22 cellular contexts compared by ENCODE assay signal in genomic region chr4:13445841-13446790, GRCh38. TPM values are rescaled to one million over a fixed set of nuclear protein-coding genes. Genes with fewer than 3 reads are reported as not detected.
A peak's percentile ranks its signal among the peaks of the same experiment; 100 is the strongest.
DNase-seq lines count a peak whose midpoint lies in the region; ATAC-seq and TF ChIP-seq lines count a peak whose summit lies in the region.
"Had no signal": no experiment of that assay in that cellular context is flagged by ENCODE, and none has a peak within 500 bp of the region (broad histone marks: within the 10 kb centered on the region; RNA-seq: fewer than 3 reads in every experiment).

No MANE protein-coding gene starts in this region.

- H3K4me3 ChIP-seq in H7 (ENCODE audit: insufficient read depth, low read depth, low read length) (peak overlapping the region; percentile 68), WERI-Rb-1 (ENCODE audit: low read depth, low read length) (peak overlapping the region; percentile 70), iPS-15b (ENCODE audit: low read depth, low read length) (peak overlapping the region; percentile 86)

- no peaks in the 10 kb centered on the region for H3K27me3 ChIP-seq in H7 (ENCODE audit: control insufficient read depth, insufficient read depth, low read length)
- H3K27me3 ChIP-seq in WERI-Rb-1 (ENCODE audit: insufficient read depth, low read depth, severe bottlenecking) = no peaks in the 10 kb centered on the region
- H3K27me3 ChIP-seq in iPS-15b (ENCODE audit: control insufficient read depth, insufficient read depth, low read length) = no peaks in the 10 kb centered on the region

- peak overlapping the region; percentile 84 for H3K9ac ChIP-seq in iPS-15b (ENCODE audit: low read depth, low read length)
- H3K9ac ChIP-seq: parathyroid adenoma had no signal

- H3K4me3 Mint-ChIP-seq in nephron progenitor cell = peak overlapping the region; percentile 61
- H3K4me3 Mint-ChIP-seq: activated B cell treated with CpG ODN at 0.5 μM for 24 hours; activated naive CD8-positive, alpha-beta T cell treated with anti-CD3 and anti-CD28 coated beads, Interleukin-2, amount 50 U/mL, for 24 hours; naive B cell had no signal

- ATAC-seq in GM21619 (IDR thresholded peaks at IDR 0.05; ENCODE audit: unreplicated experiment) (no peak), HG02870 (IDR thresholded peaks at IDR 0.05; ENCODE audit: unreplicated experiment) (no peak)
- ATAC-seq: activated naive CD8-positive, alpha-beta T cell treated with anti-CD3 and anti-CD28 coated beads, Interleukin-2, amount 50 U/mL, for 24 hours; sciatic nerve had no signal

- H3K27ac ChIP-seq in WERI-Rb-1 = peak overlapping the region; percentile 92
- H3K27ac ChIP-seq: C4-2B, parathyroid adenoma had no signal

- H3K4me1 Mint-ChIP-seq in nephron progenitor cell = peaks cover 31% of the 10 kb centered on the region

- H3K36me3 ChIP-seq in H7 (replicated peaks; ENCODE audit: control insufficient read depth, insufficient read depth, low read length) (no peaks in the 10 kb centered on the region), WERI-Rb-1 (no peaks in the 10 kb centered on the region), iPS-15b (ENCODE audit: control insufficient read depth, insufficient read depth, low read length) (no peaks in the 10 kb centered on the region)

- intact Hi-C loops in head of caudate nucleus (cut with DNase I) = no loop called here

- H3K9me3 ChIP-seq in WERI-Rb-1 (ENCODE audit: severe bottlenecking) = no peaks in the 10 kb centered on the region
- H3K9me3 ChIP-seq in iPS-15b (ENCODE audit: control insufficient read depth, insufficient read depth, low read length) = no peaks in the 10 kb centered on the region

- H3K27ac Mint-ChIP-seq in nephron progenitor cell = peak overlapping the region; percentile 34
- H3K27ac Mint-ChIP-seq: activated B cell treated with CpG ODN at 0.5 μM for 24 hours; activated naive CD8-positive, alpha-beta T cell treated with anti-CD3 and anti-CD28 coated beads, Interleukin-2, amount 50 U/mL, for 24 hours; brain had no signal

- peaks cover 17% of the 10 kb centered on the region for H3K9me3 Mint-ChIP-seq in nephron progenitor cell
- H3K9me3 Mint-ChIP-seq: activated B cell treated with CpG ODN at 0.5 μM for 24 hours had no signal

- DNase-seq in H7 (peak; percentile 34), WERI-Rb-1 (peak; percentile 98), nephron progenitor cell (peak; percentile 56), head of caudate nucleus (no peak), inferior parietal cortex (ENCODE audit: extremely low spot score) (no peak)
- DNase-seq: activated B cell treated with CpG ODN at 0.5 μM for 24 hours; activated CD4-positive, alpha-beta T cell treated with anti-CD3 and anti-CD28 coated beads, Interleukin-2, amount 50 U/mL, for 4 hours; activated CD8-positive, alpha-beta memory T cell treated with anti-CD3 and anti-CD28 coated beads, Interleukin-2, amount 50 U/mL, for 4 hours; activated effector memory CD4-positive, alpha-beta T cell treated with Interleukin-2 at 50 U/mL for 16 hours; activated naive CD8-positive, alpha-beta T cell treated with anti-CD3 and anti-CD28 coated beads, Interleukin-2, amount 50 U/mL, for 24 hours; KG1; mammary epithelial cell; naive B cell; NCI-H1436 treated with DMSO at 0.1 percent for 48 hours; NCI-H526 treated with DMSO at 0.1 percent for 48 hours had no signal

- H3K27me3 Mint-ChIP-seq in nephron progenitor cell (ENCODE audit: low read depth, poor library complexity) = no peaks in the 10 kb centered on the region
- H3K27me3 Mint-ChIP-seq: activated B cell treated with CpG ODN at 0.5 μM for 24 hours; activated naive CD8-positive, alpha-beta T cell treated with anti-CD3 and anti-CD28 coated beads, Interleukin-2, amount 50 U/mL, for 24 hours; brain; naive B cell had no signal

- peaks cover 26% of the 10 kb centered on the region for H3K36me3 Mint-ChIP-seq in nephron progenitor cell (ENCODE audit: low read depth)

- no peak for TF ChIP-seq CTCF in WERI-Rb-1 (IDR thresholded peaks at IDR 0.05; ENCODE audit: low read depth, low read length)
- TF ChIP-seq CTCF in nephron progenitor cell (IDR thresholded peaks at IDR 0.05) = no peak

- peaks cover 4% of the 10 kb centered on the region for H3K4me1 ChIP-seq in iPS-15b (ENCODE audit: control insufficient read depth, insufficient read depth, low read length)
- H3K4me1 ChIP-seq: parathyroid adenoma had no signal

RNA-seq across cellular contexts. Expression of gene RAB28, which starts 38.0 kb away (rescaled TPM):
- total RNA-seq in H7 (2014; rRNA removed; shearing (Covaris generic)) = 27.7 and 32.4 TPM in 2 replicates

Comparison
In these comparisons a context has a peak if more than half of its experiments do, and no peak if none do; other contexts are left out.
1. DNase-seq: peak in H7 (single experiment), WERI-Rb-1 (single experiment) and nephron progenitor cell (single experiment); none in head of caudate nucleus (0 of 42) and inferior parietal cortex (single experiment).
2. Peak in every context shown above with its lines, with median percentiles within 50 percentile points of each other: H3K4me3 ChIP-seq.